Comparison of ENCODE assay signal across 1 cellular context in genomic region chr22:29253561-29254282, GRCh38.
TF ChIP-seq lines count a peak whose summit lies in the region.

No MANE protein-coding gene starts in this region.

TF ChIP-seq in H1, 55 proteins besides CTCF, POLR2A, EP300 and RAD21:
- TF ChIP-seq POU5F1 (IDR thresholded peaks at IDR 0.05; ENCODE audit: low read depth, low read length) (no peak), EGR1 (IDR thresholded peaks at IDR 0.05; ENCODE audit: borderline replicate concordance, low read depth, low read length) (no peak), SP2 (IDR thresholded peaks at IDR 0.05; ENCODE audit: low read length) (no peak), RXRA (IDR thresholded peaks at IDR 0.05; ENCODE audit: insufficient read depth, low read depth, low read length) (no peak), HDAC2 (IDR thresholded peaks at IDR 0.05; ENCODE audit: borderline replicate concordance in 1 of 2, low read depth in 2 of 2, low read length in 2 of 2) (no peak), KDM5A (IDR thresholded peaks at IDR 0.05; ENCODE audit: low read length) (no peak), CBX5 (IDR thresholded peaks at IDR 0.05; ENCODE audit: low read depth, low read length) (no peak), CHD1 (IDR thresholded peaks at IDR 0.05; ENCODE audit: low read depth, low read length) (no peak), SIRT6 (IDR thresholded peaks at IDR 0.05; ENCODE audit: low read length) (no peak), BCL11A (IDR thresholded peaks at IDR 0.05; ENCODE audit: low read depth in 2 of 2, low read length in 2 of 2) (no peak), JUN (IDR thresholded peaks at IDR 0.05; ENCODE audit: low read depth, low read length) (no peak), GABPA (IDR thresholded peaks at IDR 0.05; ENCODE audit: borderline replicate concordance, insufficient read depth, low read length) (no peak), SIX5 (IDR thresholded peaks at IDR 0.05; ENCODE audit: low read depth, low read length) (no peak), FOSL1 (IDR thresholded peaks at IDR 0.05; ENCODE audit: insufficient read depth, low read depth, low read length) (no peak), ASH2L (IDR thresholded peaks at IDR 0.05; ENCODE audit: low read length) (no peak)
